In genomic region chr1:22786101-22786500, GRCh38 we compare ENCODE assay signal across 27 cellular contexts.
"Had no signal": no experiment of that assay in that cellular context is flagged by ENCODE, and none has a peak within 500 bp of the region (broad histone marks: within the 10 kb centered on the region; RNA-seq: fewer than 3 reads in every experiment).

No MANE protein-coding gene starts in this region.

- H3K27ac Mint-ChIP-seq: naive thymus-derived CD4-positive, alpha-beta T cell; natural killer cell; progenitor cell of endocrine pancreas; stimulated activated effector memory CD8-positive, alpha-beta T cell treated with anti-CD3 and anti-CD28 coated beads, Interleukin-12 subunit alpha, Interleukin-12 subunit beta, amount 100 ng/mL, for 72 hours; stimulated activated naive B cell treated with anti-CD40 and anti-IgM and Interleukin-4, amounts not matched to agents 10 μg/mL and 1 μg/mL and 100 μg/mL, for 72 hours had no signal

- H3K9me3 Mint-ChIP-seq: naive thymus-derived CD4-positive, alpha-beta T cell; natural killer cell; nephron; neural progenitor cell; stimulated activated effector memory CD8-positive, alpha-beta T cell treated with anti-CD3 and anti-CD28 coated beads, Interleukin-12 subunit alpha, Interleukin-12 subunit beta, amount 100 ng/mL, for 72 hours; stimulated activated naive B cell treated with anti-CD40 and anti-IgM and Interleukin-4, amounts not matched to agents 10 μg/mL and 1 μg/mL and 100 μg/mL, for 72 hours; type B pancreatic cell had no signal

- H3K36me3 Mint-ChIP-seq: naive thymus-derived CD4-positive, alpha-beta T cell; natural killer cell; stimulated activated effector memory CD8-positive, alpha-beta T cell treated with anti-CD3 and anti-CD28 coated beads, Interleukin-12 subunit alpha, Interleukin-12 subunit beta, amount 100 ng/mL, for 72 hours; stimulated activated naive B cell treated with anti-CD40 and anti-IgM and Interleukin-4, amounts not matched to agents 10 μg/mL and 1 μg/mL and 100 μg/mL, for 72 hours; type B pancreatic cell had no signal

- H3K4me3 Mint-ChIP-seq: naive thymus-derived CD4-positive, alpha-beta T cell; natural killer cell; nephron; neural progenitor cell; stimulated activated effector memory CD8-positive, alpha-beta T cell treated with anti-CD3 and anti-CD28 coated beads, Interleukin-12 subunit alpha, Interleukin-12 subunit beta, amount 100 ng/mL, for 72 hours; stimulated activated naive B cell treated with anti-CD40 and anti-IgM and Interleukin-4, amounts not matched to agents 10 μg/mL and 1 μg/mL and 100 μg/mL, for 72 hours; type B pancreatic cell had no signal

- H3K4me1 Mint-ChIP-seq: naive thymus-derived CD4-positive, alpha-beta T cell; natural killer cell; stimulated activated effector memory CD8-positive, alpha-beta T cell treated with anti-CD3 and anti-CD28 coated beads, Interleukin-12 subunit alpha, Interleukin-12 subunit beta, amount 100 ng/mL, for 72 hours; stimulated activated naive B cell treated with anti-CD40 and anti-IgM and Interleukin-4, amounts not matched to agents 10 μg/mL and 1 μg/mL and 100 μg/mL, for 72 hours had no signal

- H3K9me3 ChIP-seq: ovary, psoas muscle, right lobe of liver, sigmoid colon, stomach, thoracic aorta, thyroid gland, tibial nerve, upper lobe of right lung, uterus had no signal

- DNase-seq: naive thymus-derived CD4-positive, alpha-beta T cell; natural killer cell; occipital lobe; ovary; posterior cingulate gyrus; psoas muscle; right cardiac atrium; right lobe of liver; sigmoid colon; small intestine; stimulated activated CD4-positive, alpha-beta T cell treated with anti-CD3 and anti-CD28 coated beads, Interleukin-15, amount 100 ng/mL, for 24 hours; stimulated activated CD4-positive, alpha-beta T cell treated with anti-CD3 and anti-CD28 coated beads, Interleukin-2, amount 100 ng/mL, for 24 hours; stimulated activated CD4-positive, alpha-beta T cell treated with anti-CD3 and anti-CD28 coated beads, Interleukin-2, amount 100 ng/mL, for 48 hours; stimulated activated CD4-positive, alpha-beta T cell treated with anti-CD3 and anti-CD28 coated beads, Interleukin-4, amount 100 ng/mL, for 24 hours; stimulated activated naive B cell treated with anti-CD40 and anti-IgM and Interleukin-4, amounts not matched to agents 10 μg/mL and 1 μg/mL and 100 μg/mL, for 72 hours; stimulated activated naive CD4-positive, alpha-beta T cell treated with Interleukin-2 at 50 U/mL for 16 hours; stomach; thyroid gland; upper lobe of right lung; uterus had no signal

- H3K27me3 Mint-ChIP-seq: progenitor cell of endocrine pancreas, type B pancreatic cell had no signal

- ATAC-seq: naive thymus-derived CD4-positive, alpha-beta T cell; natural killer cell; psoas muscle; right cardiac atrium; right lobe of liver; stimulated activated naive B cell treated with anti-CD40 and anti-IgM and Interleukin-4, amounts not matched to agents 10 μg/mL and 1 μg/mL and 100 μg/mL, for 72 hours; upper lobe of right lung had no signal
